In the genomic region with DNA sequence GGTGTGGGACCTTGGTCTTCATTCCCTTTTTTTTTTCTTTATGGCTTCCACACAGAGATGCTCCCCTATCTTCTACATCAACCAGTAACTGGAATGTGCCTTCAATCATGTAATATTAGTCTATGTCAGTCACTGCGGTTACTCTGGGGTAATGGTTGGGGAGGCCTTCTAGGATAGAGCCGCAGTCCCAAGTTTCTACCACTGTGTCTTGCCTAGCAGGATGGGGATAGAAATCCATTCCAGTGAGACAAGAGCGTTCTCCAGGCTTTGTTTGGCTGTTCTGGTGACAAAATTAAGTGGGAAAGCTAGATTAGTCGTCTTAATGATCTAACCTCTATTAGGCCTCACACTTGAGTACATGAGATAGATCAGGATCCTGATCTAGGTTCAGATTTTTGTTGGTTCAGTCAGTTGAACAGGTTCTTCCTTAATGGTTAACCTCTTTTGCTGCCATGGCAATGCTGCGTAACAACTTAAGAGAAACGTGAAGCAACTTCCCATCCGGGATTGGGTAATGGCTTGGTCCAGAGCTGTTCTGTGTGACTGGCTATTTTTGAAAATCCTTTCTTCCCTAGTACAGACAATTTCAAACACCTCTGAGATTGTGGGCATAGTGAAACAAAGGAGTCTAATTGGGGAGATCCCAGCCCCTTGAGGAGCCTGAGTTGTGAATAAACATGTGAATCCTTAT, we compare ENCODE assay signal across 13 cellular contexts. TPM values are rescaled to one million over a fixed set of nuclear protein-coding genes. Genes with fewer than 3 reads are reported as not detected.
DNase-seq lines count a peak whose midpoint lies in the region; ATAC-seq and TF ChIP-seq lines count a peak whose summit lies in the region.
"Had no signal": no experiment of that assay in that cellular context is flagged by ENCODE, and none has a peak within 500 bp of the region (broad histone marks: within the 10 kb centered on the region; RNA-seq: fewer than 3 reads in every experiment).

No MANE protein-coding gene starts in this region.

- H3K9me3 Mint-ChIP-seq in neural crest cell = no peaks in the 10 kb centered on the region
- H3K9me3 Mint-ChIP-seq: naive B cell; stimulated activated naive CD8-positive, alpha-beta T cell treated with anti-CD3 and anti-CD28 coated beads, Interleukin-15, amount 100 ng/mL, for 72 hours had no signal

- ATAC-seq in stimulated activated naive CD8-positive, alpha-beta T cell treated with anti-CD3 and anti-CD28 coated beads, Interleukin-15, Interleukin-2, amounts not matched to agents 100 U/mL and 50 U/mL, for 24 hours = no peak
- no peak for ATAC-seq in GM21723 (IDR thresholded peaks at IDR 0.05; ENCODE audit: unreplicated experiment)
- ATAC-seq in GM21825 (IDR thresholded peaks at IDR 0.05; ENCODE audit: unreplicated experiment) = no peak
- ATAC-seq: stimulated activated naive CD8-positive, alpha-beta T cell treated with anti-CD3 and anti-CD28 coated beads, Interleukin-15, amount 100 ng/mL, for 72 hours had no signal

- peaks cover 45% of the 10 kb centered on the region for H3K36me3 Mint-ChIP-seq in neural crest cell (ENCODE audit: low read depth)

- no peaks in the 10 kb centered on the region for H3K27me3 Mint-ChIP-seq in neural crest cell (ENCODE audit: low read depth)
- H3K27me3 Mint-ChIP-seq: naive B cell; stimulated activated naive CD8-positive, alpha-beta T cell treated with anti-CD3 and anti-CD28 coated beads, Interleukin-15, amount 100 ng/mL, for 72 hours had no signal

- H3K4me1 Mint-ChIP-seq in neural crest cell = peaks cover 3% of the 10 kb centered on the region

- H3K27ac Mint-ChIP-seq in neural crest cell (ENCODE audit: unreplicated experiment) = peak overlapping the region; percentile 57
- H3K27ac Mint-ChIP-seq: stimulated activated naive CD8-positive, alpha-beta T cell treated with anti-CD3 and anti-CD28 coated beads, Interleukin-15, amount 100 ng/mL, for 72 hours had no signal

- H3K4me3 ChIP-seq in fibroblast of pulmonary artery (replicated peaks; ENCODE audit: low read depth, low read length) = no peak overlapping the region
- H3K4me3 ChIP-seq: BLaER1 had no signal

- DNase-seq in CD1c-positive myeloid dendritic cell (ENCODE audit: extremely low spot score) = peak; percentile 86
- DNase-seq in NOMO-1 treated with dmso at 0.1 percent for 144 hours (lab: John Stamatoyannopoulos, UW; ENCODE audit: unreplicated experiment) = peak; percentile 83
- DNase-seq in fibroblast of pulmonary artery (ENCODE audit: low read depth) = peak; percentile 44
- DNase-seq in neural crest cell (ENCODE audit: low read depth, low spot score) = no peak
- DNase-seq in stimulated activated naive CD8-positive, alpha-beta T cell treated with anti-CD3 and anti-CD28 coated beads, Interleukin-15, Interleukin-2, amounts not matched to agents 100 U/mL and 50 U/mL, for 24 hours = no peak
- DNase-seq in inferior parietal cortex (ENCODE audit: extremely low spot score) = no peak
- DNase-seq: naive B cell; NCI-H1092 treated with DMSO at 0.1 percent for 48 hours; stimulated activated naive CD8-positive, alpha-beta T cell treated with anti-CD3 and anti-CD28 coated beads, Interleukin-15, amount 100 ng/mL, for 72 hours; SW 1271 had no signal

- peak overlapping the region; percentile 64 for H3K4me3 Mint-ChIP-seq in neural crest cell
- H3K4me3 Mint-ChIP-seq: naive B cell; stimulated activated naive CD8-positive, alpha-beta T cell treated with anti-CD3 and anti-CD28 coated beads, Interleukin-15, amount 100 ng/mL, for 72 hours had no signal

- no peak for TF ChIP-seq CTCF in fibroblast of pulmonary artery (IDR thresholded peaks at IDR 0.05; ENCODE audit: low read length, missing control alignments)
- no peak for TF ChIP-seq CTCF in neural crest cell (conservative IDR thresholded peaks at IDR 0.05)

RNA-seq across cellular contexts. Expression of gene MSL1, which starts 8.7 kb away (rescaled TPM):
- total RNA-seq in neural crest cell = 147 and 153 TPM in 2 replicates

RNA-seq across cellular contexts. Expression of gene CASC3, which starts 9.8 kb away (rescaled TPM):
- 130 and 138 TPM in 2 replicates for total RNA-seq in neural crest cell

RNA-seq across cellular contexts. Expression of gene NR1D1, which starts 30.1 kb away (rescaled TPM):
- 2.5 and 2.8 TPM in 2 replicates for total RNA-seq in neural crest cell

RNA-seq across cellular contexts. Expression of gene RAPGEFL1, which starts 46.8 kb away (rescaled TPM):
- 23.3 and 24.1 TPM in 2 replicates for total RNA-seq in neural crest cell

Comparison
In these comparisons a context has a peak if more than half of its experiments do, and no peak if none do; other contexts are left out.
1. DNase-seq: peak in CD1c-positive myeloid dendritic cell (single experiment), NOMO-1 treated with dmso at 0.1 percent for 144 hours (single experiment) and fibroblast of pulmonary artery (single experiment); none in neural crest cell (single experiment), stimulated activated naive CD8-positive, alpha-beta T cell treated with anti-CD3 and anti-CD28 coated beads, Interleukin-15, Interleukin-2, amounts not matched to agents 100 U/mL and 50 U/mL, for 24 hours (single experiment) and inferior parietal cortex (single experiment).